In the genomic region with DNA sequence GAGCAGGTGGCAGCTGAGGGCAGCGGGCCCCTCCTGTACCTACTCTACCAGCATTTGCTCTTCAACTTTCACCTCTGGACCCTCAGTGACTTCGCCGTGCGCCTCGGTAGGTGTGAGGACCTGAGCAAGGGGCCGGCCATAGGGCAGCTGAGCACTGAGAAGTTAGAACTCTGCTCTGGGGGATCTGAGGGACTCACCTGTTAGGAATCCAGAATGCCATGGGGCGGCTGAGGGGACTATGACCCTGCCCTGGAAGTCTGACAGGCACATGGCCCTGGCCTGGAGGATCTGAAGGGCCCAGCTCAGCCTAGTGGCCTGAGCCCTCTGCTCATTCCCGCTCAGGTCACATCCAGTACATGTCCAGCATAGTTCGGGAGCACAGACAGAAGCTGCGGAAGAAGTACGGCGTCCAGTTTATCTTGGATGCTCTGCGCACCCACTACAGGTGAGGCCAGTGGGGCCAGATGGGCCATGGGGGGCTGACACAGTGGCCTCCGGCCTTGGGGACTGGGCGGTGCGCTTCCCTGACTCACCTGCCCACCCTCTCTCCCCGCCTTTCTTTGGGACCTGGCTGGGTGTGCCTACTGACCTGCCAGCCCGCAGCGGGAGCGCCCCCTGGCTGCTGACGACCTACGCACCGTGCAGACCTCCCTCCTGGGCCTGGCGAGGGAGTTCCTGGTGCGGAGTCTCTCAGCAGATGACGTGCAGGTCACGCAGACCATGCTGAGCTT, we compare ENCODE assay signal across 8 cellular contexts. TPM values are rescaled to one million over a fixed set of nuclear protein-coding genes. Genes with fewer than 3 reads are reported as not detected.
A peak's percentile ranks its signal among the peaks of the same experiment; 100 is the strongest.
DNase-seq lines count a peak whose midpoint lies in the region; ATAC-seq, FAIRE-seq and TF ChIP-seq lines count a peak whose summit lies in the region.

No MANE protein-coding gene starts in this region.

- no peaks in the 10 kb centered on the region for H3K9me1 ChIP-seq in keratinocyte (ENCODE audit: control insufficient read depth, extremely low read depth, insufficient read depth, low read length)

- TF ChIP-seq CTCF in AG10803 (conservative IDR thresholded peaks at IDR 0.05; ENCODE audit: low read length) (peak; percentile 54), HCT116 (IDR thresholded peaks at IDR 0.05 in 2 of 3, conservative IDR thresholded peaks at IDR 0.05 in 1 of 3; ENCODE audit: borderline replicate concordance in 1 of 3, insufficient read depth in 1 of 3, low read depth in 2 of 3, low read length in 2 of 3) (peak; percentile 85 to 92 (median 90)), astrocyte of the spinal cord (IDR thresholded peaks at IDR 0.05; ENCODE audit: low read depth, low read length) (peak; percentile 84), keratinocyte (optimal IDR thresholded peaks at IDR 0.05 in 1 of 3, IDR thresholded peaks at IDR 0.05 in 1 of 3, conservative IDR thresholded peaks at IDR 0.05 in 1 of 3; ENCODE audit: extremely low read depth in 1 of 3, insufficient read depth in 2 of 3, low read length in 3 of 3) (peak in 2 of 3 experiments; percentile 75 to 86)

- BruUV-seq in HCT116 (replicated peaks; lab: Mats Ljungman, UMichigan): no TSS peak

- H3K4me1 ChIP-seq in HCT116 (ENCODE audit: control insufficient read depth in 1 of 2, insufficient read depth in 2 of 2, low read length in 2 of 2) (peaks cover 0 to 15% of the 10 kb centered on the region in 2 experiments; a peak in 1 of 4 replicates), keratinocyte (ENCODE audit: control insufficient read depth, extremely low read depth, insufficient read depth, low read length) (peaks cover 15% of the 10 kb centered on the region)

- dilution Hi-C loops in keratinocyte (cut with MboI; ENCODE audit: extremely low pct_ligation_motif_present, low sequenced_read_pairs): no loop called here

- H3K79me2 ChIP-seq in HCT116 (ENCODE audit: insufficient read depth, low read length): no peaks in the 10 kb centered on the region
- no peaks in the 10 kb centered on the region for H3K79me2 ChIP-seq in keratinocyte (ENCODE audit: control insufficient read depth, insufficient read depth, low read length)

- peak; percentile 97 for TF ChIP-seq RAD21 in HCT116 (IDR thresholded peaks at IDR 0.05; ENCODE audit: low read depth)

- no peak for FAIRE-seq in keratinocyte (lab: Jason Lieb, UNC)

- intact Hi-C loops in HCT116 (cut with micrococcal nuclease): loop anchor here (1.0 kb wide), 2 partner anchors 75 to 293 kb away; no protein-coding TSS in a partner anchor

- H3K4me2 ChIP-seq in HCT116 (ENCODE audit: low read length) (no peak overlapping the region), keratinocyte (ENCODE audit: control insufficient read depth, extremely low read depth, insufficient read depth, low read depth, low read length) (no peak overlapping the region)

- H3K4me3 ChIP-seq in AG10803 (ENCODE audit: low read length): no peak overlapping the region
- H3K4me3 ChIP-seq in HCT116 (replicated peaks in 1 of 2; ENCODE audit: low read depth in 1 of 2, low read length in 2 of 2): no peak overlapping the region
- no peak overlapping the region for H3K4me3 ChIP-seq in astrocyte of the spinal cord (ENCODE audit: low read depth, low read length)
- H3K4me3 ChIP-seq in keratinocyte (ENCODE audit: control insufficient read depth in 2 of 3, extremely low read depth in 1 of 3, insufficient read depth in 2 of 3, low read depth in 1 of 3, low read length in 3 of 3): no peak overlapping the region

- H3K27me3 ChIP-seq in HCT116 (ENCODE audit: insufficient read depth, low read length): no peaks in the 10 kb centered on the region
- H3K27me3 ChIP-seq in keratinocyte (ENCODE audit: control insufficient read depth, extremely low read depth, insufficient read depth, low read length): no peaks in the 10 kb centered on the region

- ATAC-seq in HCT116 (peak; percentile 89), GM19395 (IDR thresholded peaks at IDR 0.05; ENCODE audit: unreplicated experiment) (no peak)

- H3K36me3 ChIP-seq in HCT116 (ENCODE audit: control insufficient read depth in 1 of 2, insufficient read depth in 2 of 2, low read length in 2 of 2) (peaks cover 0 to 19% of the 10 kb centered on the region in 2 experiments; a peak in 2 of 4 replicates), keratinocyte (ENCODE audit: control insufficient read depth in 2 of 2, extremely low read depth in 1 of 2, insufficient read depth in 2 of 2, low read length in 2 of 2) (peaks cover 43 to 58% of the 10 kb centered on the region in 2 experiments)

- no peak overlapping the region for H3K9ac ChIP-seq in HCT116 (ENCODE audit: low read length)
- H3K9ac ChIP-seq in keratinocyte (ENCODE audit: control insufficient read depth, extremely low read depth, insufficient read depth, low read length): no peak overlapping the region

- H3K27ac ChIP-seq in HCT116 (ENCODE audit: low read depth, low read length) (peak overlapping the region; percentile 15; the same call in 1 of the 2 replicates), keratinocyte (ENCODE audit: control insufficient read depth, insufficient read depth, low read length) (no peak overlapping the region)

- no peaks in the 10 kb centered on the region for H3K9me2 ChIP-seq in HCT116 (ENCODE audit: insufficient read depth)

- H2AFZ ChIP-seq in HCT116 (ENCODE audit: low read depth, low read length, poor library complexity, severe bottlenecking) (no peak overlapping the region), keratinocyte (ENCODE audit: control insufficient read depth, low read length) (no peak overlapping the region)

- CTCF ChIA-PET in HCT116 (lab: Charles Lee): interaction anchor here (1.4 kb wide), 1 partner anchor 63 kb away, joined by 5 read pairs; no protein-coding TSS in a partner anchor

- no peaks in the 10 kb centered on the region for H3K9me3 ChIP-seq in HCT116 (ENCODE audit: control insufficient read depth in 1 of 2, insufficient read depth in 1 of 2, low read depth in 1 of 2, low read length in 2 of 2)
- no peaks in the 10 kb centered on the region for H3K9me3 ChIP-seq in keratinocyte (ENCODE audit: control insufficient read depth, low read depth, low read length)

- TF ChIP-seq POLR2A in HCT116 (IDR thresholded peaks at IDR 0.05; ENCODE audit: borderline replicate concordance, extremely low read depth, insufficient read depth, insufficient read length): no peak

- RAD21 ChIA-PET in HCT116 (lab: Charles Lee; ENCODE audit: low non-redundant PET in 1 of 2, low total read pairs in 2 of 2, uncharacterized antibody in 2 of 2, unreplicated experiment in 2 of 2): interaction anchor here in 1 of 2 experiments (0.6 kb wide), 1 partner anchor 69 kb away, joined by 3 read pairs; no protein-coding TSS in a partner anchor

- DNase-seq in AG10803 (ENCODE audit: low read depth) (peak; percentile 29), HCT116 (ENCODE audit: low read depth, low spot score) (peak; percentile 59), T-helper 22 cell (ENCODE audit: low read depth) (peak; percentile 33), astrocyte of the spinal cord (ENCODE audit: low read depth, low spot score) (peak; percentile 47), keratinocyte (ENCODE audit: low read depth, low spot score) (no peak), H4 (ENCODE audit: low spot score) (no peak)
- peak; percentile 41 to 64 (median 61) for DNase-seq in stimulated activated CD4-positive, alpha-beta T cell treated with anti-CD3 and anti-CD28 coated beads, TNF-alpha, amount 100 ng/mL, for 1 hour (ENCODE audit: low read depth in 3 of 3, low spot score in 1 of 3)

- in situ Hi-C loops in astrocyte of the spinal cord (cut with HindIII; ENCODE audit: low sequenced_read_pairs): no loop called here

- POLR2A ChIA-PET in HCT116 (lab: Charles Lee): no interaction called here

- no peaks in the 10 kb centered on the region for H4K20me1 ChIP-seq in HCT116 (ENCODE audit: insufficient read depth)
- H4K20me1 ChIP-seq in keratinocyte (ENCODE audit: control insufficient read depth, extremely low read depth, insufficient read depth, low read length): peaks cover 3% of the 10 kb centered on the region

TF ChIP-seq in HCT116, 20 proteins besides CTCF, POLR2A, EP300 and RAD21:
- TF ChIP-seq SRF (IDR thresholded peaks at IDR 0.05; ENCODE audit: low read depth) (no peak), POLR2AphosphoS5 (IDR thresholded peaks at IDR 0.05; ENCODE audit: low read depth, low read length) (0 out of 2 replicates have a peak, but pooled peaks have one; percentile 18)

RNA-seq across cellular contexts. Expression of a gene that starts 18.8 kb away (rescaled TPM):
- total RNA-seq in HCT116 (2021; ENCODE audit: unreplicated experiment): 72.9 TPM
- 55.2 and 61.9 TPM in 2 replicates for polyA plus RNA-seq in HCT116 (2012)
- 22.8 to 48.7 TPM (median 28.7 TPM) in 3 replicates for polyA plus RNA-seq in keratinocyte
- 192 TPM for polyA plus RNA-seq in keratinocyte (2011; ENCODE audit: low read depth)
- polyA plus RNA-seq in keratinocyte (2011; cell fraction: cytosol; rRNA removed): 7.7 and 12.7 TPM in 2 replicates
- 208 and 280 TPM in 2 replicates for polyA plus RNA-seq in keratinocyte (2011; cell fraction: nucleus; rRNA removed)
- 36.1 and 107 TPM in 2 replicates for polyA plus RNA-seq in keratinocyte (2012; ENCODE audit: low replicate concordance)
- 53.4 to 109 TPM (median 55.2 TPM) in 3 replicates for polyA minus RNA-seq in keratinocyte
- 23.4 TPM for polyA minus RNA-seq in keratinocyte (2011; cell fraction: cytosol; rRNA and poly(A)+ RNA removed)
- 96.3 and 96.6 TPM in 2 replicates for polyA minus RNA-seq in keratinocyte (2011; cell fraction: nucleus; rRNA and poly(A)+ RNA removed)
- total RNA-seq in H4 (2014; rRNA removed; shearing (Covaris generic)): 3.3 and 4.0 TPM in 2 replicates

RNA-seq across cellular contexts. Expression of a gene that starts 21.7 kb away (rescaled TPM):
- total RNA-seq in HCT116 (2021; ENCODE audit: unreplicated experiment): 46.5 TPM
- polyA plus RNA-seq in HCT116 (2012): 53.5 and 55.3 TPM in 2 replicates
- polyA plus RNA-seq in keratinocyte: 24.0 to 41.9 TPM (median 27.5 TPM) in 3 replicates
- 31.5 TPM for polyA plus RNA-seq in keratinocyte (2011; ENCODE audit: low read depth)
- polyA plus RNA-seq in keratinocyte (2011; cell fraction: cytosol; rRNA removed): 16.8 and 27.1 TPM in 2 replicates
- polyA plus RNA-seq in keratinocyte (2011; cell fraction: nucleus; rRNA removed): 41.0 and 42.0 TPM in 2 replicates
- 34.8 and 39.2 TPM in 2 replicates for polyA plus RNA-seq in keratinocyte (2012; ENCODE audit: low replicate concordance)
- 17.9 to 28.4 TPM (median 25.3 TPM) in 3 replicates for polyA minus RNA-seq in keratinocyte
- polyA minus RNA-seq in keratinocyte (2011; cell fraction: cytosol; rRNA and poly(A)+ RNA removed): 20.3 TPM
- polyA minus RNA-seq in keratinocyte (2011; cell fraction: nucleus; rRNA and poly(A)+ RNA removed): 17.5 and 18.6 TPM in 2 replicates
- 15.1 and 16.0 TPM in 2 replicates for total RNA-seq in H4 (2014; rRNA removed; shearing (Covaris generic))

Comparison
In these comparisons a context has a peak if more than half of its experiments do, and no peak if none do; other contexts are left out.
1. DNase-seq: peak in AG10803 (single experiment), HCT116 (single experiment), T-helper 22 cell (single experiment), astrocyte of the spinal cord (single experiment) and stimulated activated CD4-positive, alpha-beta T cell treated with anti-CD3 and anti-CD28 coated beads, TNF-alpha, amount 100 ng/mL, for 1 hour (3 of 3); none in keratinocyte (single experiment) and H4 (single experiment).
2. RNA of a gene that starts 18.8 kb away (total RNA-seq): 72.9 TPM in HCT116 (single experiment); 3.3 to 4.0 TPM in H4; every median in the first group is over 10 times any median in the second.
3. Peak in every context shown above with its lines, with median percentiles within 50 percentile points of each other: CTCF ChIP-seq.